ENCODE assay signal across 24 cellular contexts in genomic region chr4:86530183-86530582, GRCh38.
DNase-seq lines count a peak whose midpoint lies in the region; ATAC-seq and TF ChIP-seq lines count a peak whose summit lies in the region.
"Had no signal": no experiment of that assay in that cellular context is flagged by ENCODE, and none has a peak within 500 bp of the region (broad histone marks: within the 10 kb centered on the region; RNA-seq: fewer than 3 reads in every experiment).

No MANE protein-coding gene starts in this region.

- CTCF ChIA-PET in activated CD4-positive, alpha-beta T cell treated with anti-CD3 and anti-CD28 coated beads for 36 hours (lab: Charles Lee) = interaction anchor here (0.6 kb wide), 1 partner anchor 28 kb away, joined by 3 read pairs; no protein-coding TSS in a partner anchor

- POLR2A ChIA-PET in activated CD4-positive, alpha-beta T cell treated with anti-CD3 and anti-CD28 coated beads for 36 hours (lab: Charles Lee) = no interaction called here

- no peaks in the 10 kb centered on the region for H3K4me1 Mint-ChIP-seq in activated CD4-positive, alpha-beta T cell treated with anti-CD3 and anti-CD28 coated beads for 36 hours

- H3K27me3 Mint-ChIP-seq in activated CD4-positive, alpha-beta T cell treated with anti-CD3 and anti-CD28 coated beads for 36 hours = peaks cover 5% of the 10 kb centered on the region

- no peaks in the 10 kb centered on the region for H3K9me3 Mint-ChIP-seq in activated CD4-positive, alpha-beta T cell treated with anti-CD3 and anti-CD28 coated beads for 36 hours (ENCODE audit: low read depth)
- H3K9me3 Mint-ChIP-seq: dendritic cell treated with granulocyte-macrophage colony-stimulating factor and Interleukin-4, amounts not matched to agents 40 ng/mL and 50 ng/mL, for 4 days had no signal

- no peak overlapping the region for H3K27ac Mint-ChIP-seq in activated CD4-positive, alpha-beta T cell treated with anti-CD3 and anti-CD28 coated beads for 36 hours
- H3K27ac Mint-ChIP-seq: dendritic cell treated with granulocyte-macrophage colony-stimulating factor and Interleukin-4, amounts not matched to agents 40 ng/mL and 50 ng/mL, for 4 days had no signal

- H3K36me3 Mint-ChIP-seq in activated CD4-positive, alpha-beta T cell treated with anti-CD3 and anti-CD28 coated beads for 36 hours (ENCODE audit: low read depth) = no peaks in the 10 kb centered on the region

- peak; percentile 30 for ATAC-seq in activated CD4-positive, alpha-beta T cell treated with anti-CD3 and anti-CD28 coated beads for 36 hours
- peak; percentile 86 for ATAC-seq in HG02759 (IDR thresholded peaks at IDR 0.05; ENCODE audit: unreplicated experiment)
- ATAC-seq in HG03354 (IDR thresholded peaks at IDR 0.05; ENCODE audit: poor library complexity, severe bottlenecking, unreplicated experiment) = peak; percentile 82
- ATAC-seq in GM21515 (IDR thresholded peaks at IDR 0.05; ENCODE audit: unreplicated experiment) = no peak
- ATAC-seq: Right ventricle myocardium inferior had no signal

- no peak for DNase-seq in activated CD4-positive, alpha-beta T cell treated with anti-CD3 and anti-CD28 coated beads for 36 hours
- no peak for DNase-seq in activated CD4-positive, alpha-beta T cell treated with anti-CD3 and anti-CD28 coated beads for 1 hour
- no peak for DNase-seq in GM20000 (ENCODE audit: low spot score)
- no peak for DNase-seq in iPS-NIHi7 (ENCODE audit: extremely low spot score)
- DNase-seq in activated CD8-positive, alpha-beta memory T cell treated with anti-CD3 and anti-CD28 coated beads for 24 hours = no peak
- DNase-seq: activated CD4-positive, alpha-beta T cell treated with anti-CD3 and anti-CD28 coated beads for 48 hours; adrenal gland; AML-193; DMS79; foreskin fibroblast; GOT3; hippocampal formation; islet precursor cell; KG1; lower lobe of right lung; NCI-H1048; spleen; stimulated activated CD4-positive, alpha-beta T cell treated with anti-CD3 and anti-CD28 coated beads, Interleukin-4, amount 100 ng/mL, for 4 hours; SW 1271 had no signal

- TF ChIP-seq CTCF in GM20000 (IDR thresholded peaks at IDR 0.05; ENCODE audit: extremely low read depth, missing control alignments) = no peak

- H3K4me3 Mint-ChIP-seq in activated CD4-positive, alpha-beta T cell treated with anti-CD3 and anti-CD28 coated beads for 36 hours = no peak overlapping the region
- H3K4me3 Mint-ChIP-seq: dendritic cell treated with granulocyte-macrophage colony-stimulating factor and Interleukin-4, amounts not matched to agents 40 ng/mL and 50 ng/mL, for 4 days had no signal

- intact Hi-C loops in activated CD4-positive, alpha-beta T cell treated with anti-CD3 and anti-CD28 coated beads for 36 hours (cut with DNase I, micrococcal nuclease) = no loop called here
